Comparison of ENCODE assay signal across 11 cellular contexts in the genomic region with DNA sequence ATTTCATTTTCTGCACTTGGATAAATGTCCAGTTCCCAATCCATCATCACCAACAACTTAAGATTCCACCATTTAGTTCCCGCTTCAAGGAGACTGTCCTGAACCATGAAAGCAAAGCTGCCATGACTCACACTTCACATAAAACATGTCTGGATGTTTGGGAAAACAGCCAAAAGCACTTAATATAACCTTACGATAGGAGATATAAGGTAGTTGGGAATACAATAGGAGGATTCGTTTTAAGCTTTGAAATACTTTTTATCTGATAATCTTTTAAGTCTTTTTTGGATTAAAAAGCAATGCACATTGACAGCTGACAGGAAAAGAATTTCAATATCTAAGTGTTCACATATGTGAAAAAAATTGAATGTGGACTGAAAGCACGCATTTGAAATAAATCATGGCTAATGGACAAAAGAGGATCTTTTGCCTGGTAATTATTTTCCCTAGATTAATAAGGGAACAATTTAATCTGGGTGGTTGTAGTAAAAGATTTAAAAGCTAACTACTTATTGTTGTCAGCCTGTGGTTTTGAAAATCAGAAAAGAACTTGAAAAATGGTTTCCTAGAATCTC. TPM values are rescaled to one million over a fixed set of nuclear protein-coding genes. Genes with fewer than 3 reads are reported as not detected.
DNase-seq lines count a peak whose midpoint lies in the region; ATAC-seq and TF ChIP-seq lines count a peak whose summit lies in the region.
"Had no signal": no experiment of that assay in that cellular context is flagged by ENCODE, and none has a peak within 500 bp of the region (broad histone marks: within the 10 kb centered on the region; RNA-seq: fewer than 3 reads in every experiment).

No MANE protein-coding gene starts in this region.

- H3K27me3 ChIP-seq in fibroblast of lung (ENCODE audit: control insufficient read depth, insufficient read depth, low read length), result no peaks in the 10 kb centered on the region

- no peak for ATAC-seq in HG02938 (IDR thresholded peaks at IDR 0.05; ENCODE audit: unreplicated experiment)

- no peak overlapping the region for H3K27ac ChIP-seq in fibroblast of lung (ENCODE audit: insufficient read depth, low read length)
- H3K27ac ChIP-seq: VCaP had no signal

- H3K4me1 ChIP-seq in fibroblast of lung (ENCODE audit: control insufficient read depth, extremely low read depth, insufficient read depth, low read length), result peaks cover 19% of the 10 kb centered on the region

- TF ChIP-seq CTCF in fibroblast of lung (conservative IDR thresholded peaks at IDR 0.05 in 1 of 2, IDR thresholded peaks at IDR 0.05 in 1 of 2; ENCODE audit: low read depth in 1 of 2, low read length in 2 of 2) (no peak), retinal pigment epithelial cell (conservative IDR thresholded peaks at IDR 0.05; ENCODE audit: low read depth, low read length) (no peak)

- H3K4me3 ChIP-seq in fibroblast of lung (replicated peaks in 1 of 4; ENCODE audit: control extremely low read depth in 1 of 4, insufficient read depth in 1 of 4, low read depth in 3 of 4, low read length in 4 of 4) (no peak overlapping the region), retinal pigment epithelial cell (ENCODE audit: low read length) (no peak overlapping the region)

- H3K4me2 ChIP-seq in fibroblast of lung (ENCODE audit: extremely low read depth, insufficient read depth, low read length), result no peak overlapping the region

- no peaks in the 10 kb centered on the region for H3K79me2 ChIP-seq in fibroblast of lung (ENCODE audit: control insufficient read depth, insufficient read depth, low read length)

- H4K20me1 ChIP-seq in fibroblast of lung (ENCODE audit: control insufficient read depth, extremely low read depth, insufficient read depth, low read length), result no peaks in the 10 kb centered on the region

- no peaks in the 10 kb centered on the region for H3K36me3 ChIP-seq in fibroblast of lung (ENCODE audit: control insufficient read depth, insufficient read depth, low read length)

- DNase-seq in DMS79 (lab: John Stamatoyannopoulos, UW) (peak; percentile 5), NCI-H460 (ENCODE audit: extremely low read depth, low read depth) (peak; percentile 51), fibroblast of lung (ENCODE audit: low read depth in 2 of 2) (peak; percentile 73 to 94), retinal pigment epithelial cell (ENCODE audit: low read depth) (peak; percentile 77), NCI-H1694 (lab: John Stamatoyannopoulos, UW) (no peak), RPMI8226 (no peak), hippocampal formation (lab: John Stamatoyannopoulos, UW) (no peak)
- DNase-seq: activated naive CD4-positive, alpha-beta T cell; naive B cell had no signal

- H3K9ac ChIP-seq in fibroblast of lung (ENCODE audit: insufficient read depth, low read length), result no peak overlapping the region

- H3K9me3 ChIP-seq in fibroblast of lung (ENCODE audit: control insufficient read depth, insufficient read depth, low read depth, low read length), result no peaks in the 10 kb centered on the region

- H2AFZ ChIP-seq in fibroblast of lung (ENCODE audit: low read length), result no peak overlapping the region

RNA-seq across cellular contexts. Expression of a gene that starts 17.3 kb away (rescaled TPM):
- 1,239 and 1,373 TPM in 2 replicates for total RNA-seq in NCI-H460 (2014; rRNA removed; shearing (Covaris generic))
- polyA plus RNA-seq in NCI-H460 (2014; cell fraction: nucleus; rRNA removed), result 1,196 and 1,230 TPM in 2 replicates
- total RNA-seq in fibroblast of lung, result 270 and 398 TPM in 2 replicates
- polyA plus RNA-seq in fibroblast of lung, result 525 and 889 TPM in 2 replicates
- polyA plus RNA-seq in fibroblast of lung (2012), result 631 and 968 TPM in 2 replicates
- 379 and 787 TPM in 2 replicates for polyA minus RNA-seq in fibroblast of lung (ENCODE audit: low replicate concordance)

RNA-seq across cellular contexts. Expression of a gene that starts 56.7 kb away (rescaled TPM):
- total RNA-seq in NCI-H460 (2014; rRNA removed; shearing (Covaris generic)), result not detected in 2 replicates
- not detected in 2 replicates for polyA plus RNA-seq in NCI-H460 (2014; cell fraction: nucleus; rRNA removed)
- total RNA-seq in fibroblast of lung, result not detected in 2 replicates
- polyA plus RNA-seq in fibroblast of lung, result not detected in 2 replicates
- polyA plus RNA-seq in fibroblast of lung (2012), result not detected in 2 replicates
- not detected in 2 replicates for polyA minus RNA-seq in fibroblast of lung (ENCODE audit: low replicate concordance)

Comparison
In these comparisons a context has a peak if more than half of its experiments do, and no peak if none do; other contexts are left out.
1. DNase-seq: peak in DMS79 (single experiment), NCI-H460 (single experiment), fibroblast of lung (2 of 2) and retinal pigment epithelial cell (single experiment); none in NCI-H1694 (single experiment), RPMI8226 (single experiment) and hippocampal formation (0 of 2).